ENCODE assay signal across 21 cellular contexts in the genomic region with DNA sequence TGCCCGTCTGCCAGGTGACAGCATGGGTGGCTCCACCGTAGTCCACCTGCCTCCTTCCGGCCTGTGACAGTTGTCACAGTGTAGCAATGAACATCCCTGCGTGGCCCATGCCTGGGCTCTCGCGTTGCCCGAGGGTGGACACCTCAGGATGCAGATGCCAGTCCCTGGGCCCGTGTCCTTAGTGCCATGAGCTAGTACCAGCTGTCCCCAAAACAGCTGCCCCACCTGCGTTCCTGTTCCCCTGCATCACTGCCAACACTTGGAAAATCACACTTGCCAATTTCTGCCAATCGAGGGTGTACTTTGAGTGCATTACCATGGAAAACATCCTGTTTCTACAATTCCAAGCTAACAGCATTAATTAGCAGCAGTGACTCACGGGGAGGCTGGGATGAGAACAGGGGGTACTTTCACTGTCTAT. TPM values are rescaled to one million over a fixed set of nuclear protein-coding genes. Genes with fewer than 3 reads are reported as not detected.
DNase-seq lines count a peak whose midpoint lies in the region; ATAC-seq lines count a peak whose summit lies in the region.
"Had no signal": no experiment of that assay in that cellular context is flagged by ENCODE, and none has a peak within 500 bp of the region (broad histone marks: within the 10 kb centered on the region; RNA-seq: fewer than 3 reads in every experiment).

No MANE protein-coding gene starts in this region.

- no peaks in the 10 kb centered on the region for H3F3A ChIP-seq in GM23248 (ENCODE audit: insufficient read depth)

- H2BK12ac ChIP-seq in mesenchymal stem cell (ENCODE audit: low read length in 2 of 2): no peak overlapping the region

- H2AK5ac ChIP-seq in mesenchymal stem cell (ENCODE audit: low read length, severe bottlenecking): no peak overlapping the region

- no peak overlapping the region for H3K4ac ChIP-seq in mesenchymal stem cell (ENCODE audit: low read depth in 1 of 2, low read length in 2 of 2)

- no peak overlapping the region for H2BK5ac ChIP-seq in mesenchymal stem cell (ENCODE audit: low read depth, low read length, poor library complexity, severe bottlenecking)

- H3K36me3 ChIP-seq in GM23248 (ENCODE audit: low read depth): no peaks in the 10 kb centered on the region; the same call in 1 of the 2 replicates
- peaks cover 62 to 73% of the 10 kb centered on the region in 2 experiments for H3K36me3 ChIP-seq in mesenchymal stem cell (ENCODE audit: control insufficient read depth in 1 of 2, insufficient read depth in 2 of 2, low read depth in 1 of 2, low read length in 2 of 2)

- H4K20me1 ChIP-seq in GM23248 (ENCODE audit: insufficient read depth): no peaks in the 10 kb centered on the region

- 0 out of 2 replicates have a peak, but pooled peaks cover 8% of the 10 kb centered on the region for H3K4me1 ChIP-seq in GM23248 (ENCODE audit: insufficient read depth)
- H3K4me1 ChIP-seq in mesenchymal stem cell (ENCODE audit: control insufficient read depth, insufficient read depth, low read depth, low read length): peaks cover 16% of the 10 kb centered on the region

- no peak overlapping the region for H4K8ac ChIP-seq in mesenchymal stem cell (ENCODE audit: low read length)

- WGBS in GM23248 (ENCODE audit: low coverage in 1 of 2, low lambda C conversion rate in 2 of 2, missing lambda C conversion rate in 2 of 2), 2 experiments: 67 to 68% methylated on average over 11 of the region's 11 CpGs
- 86% methylated on average over 10 of the region's 11 CpGs for WGBS in mesenchymal stem cell

- no peaks in the 10 kb centered on the region for H3K27me3 ChIP-seq in GM23248 (replicated peaks; ENCODE audit: insufficient read depth)
- no peaks in the 10 kb centered on the region for H3K27me3 ChIP-seq in mesenchymal stem cell (ENCODE audit: control insufficient read depth in 1 of 2, insufficient read depth in 1 of 2, low read length in 2 of 2)
- H3K27me3 ChIP-seq: right atrium auricular region, stomach had no signal

- H3K27ac ChIP-seq in GM23248 (no peak overlapping the region), cingulate gyrus (ENCODE audit: low read depth, low read length) (peak overlapping the region; percentile 76), mesenchymal stem cell (ENCODE audit: low read length, poor library complexity, severe bottlenecking) (no peak overlapping the region)
- H3K27ac ChIP-seq: KMS-11 had no signal

- in situ Hi-C loops in GM23248 (cut with MboI): no loop called here

- H2BK15ac ChIP-seq in mesenchymal stem cell (ENCODE audit: low read depth, poor library complexity, severe bottlenecking): no peak overlapping the region

- peaks cover 48% of the 10 kb centered on the region for H3K79me1 ChIP-seq in mesenchymal stem cell (replicated peaks; ENCODE audit: low read length, poor library complexity, severe bottlenecking)

- DNase-seq in AG08395 (ENCODE audit: low spot score) (peak; percentile 27), GM23248 (peak; percentile 14), mesenchymal stem cell (peak; percentile 48), ureter (ENCODE audit: low spot score) (no peak), cerebellar cortex (ENCODE audit: low spot score) (no peak), EL (no peak)
- DNase-seq: activated CD4-positive, alpha-beta T cell treated with anti-CD3 and anti-CD28 coated beads for 1 hour; activated CD8-positive, alpha-beta memory T cell treated with anti-CD3 and anti-CD28 coated beads, Interleukin-2, amount 10 ng/mL, durations not matched to agents 7 days and 5 days; activated gamma-delta T cell; amniotic stem cell; cerebellar nuclear complex; endodermal cell; HCEC 1CT; NCI-H1105; NCI-H2107; NCI-H526 treated with DMSO at 0.1 percent for 48 hours; stomach had no signal

- 0 out of 2 replicates have a peak, but pooled peaks cover 8% of the 10 kb centered on the region for H3K79me2 ChIP-seq in GM23248 (ENCODE audit: insufficient read depth)

- H3K4me2 ChIP-seq in GM23248 (ENCODE audit: unreplicated experiment) (no peak overlapping the region), mesenchymal stem cell (ENCODE audit: low read length, poor library complexity, severe bottlenecking) (no peak overlapping the region)
- H3K4me2 ChIP-seq: KMS-11 had no signal

- H4K91ac ChIP-seq in mesenchymal stem cell (ENCODE audit: low read length): peak overlapping the region; percentile 9

- H3K18ac ChIP-seq in mesenchymal stem cell (ENCODE audit: low read depth in 1 of 2, low read length in 2 of 2): no peak overlapping the region

- no peak for ATAC-seq in HG03342 (IDR thresholded peaks at IDR 0.05; ENCODE audit: unreplicated experiment)
- ATAC-seq: activated CD8-positive, alpha-beta memory T cell treated with anti-CD3 and anti-CD28 coated beads, Interleukin-2, amount 10 ng/mL, durations not matched to agents 7 days and 5 days had no signal

- H3K9me3 ChIP-seq in GM23248 (ENCODE audit: low read depth) (no peaks in the 10 kb centered on the region), mesenchymal stem cell (ENCODE audit: control insufficient read depth, low read length) (no peaks in the 10 kb centered on the region)
- H3K9me3 ChIP-seq: right atrium auricular region, stomach had no signal

- H3K23ac ChIP-seq in mesenchymal stem cell (ENCODE audit: low read length in 2 of 2): no peak overlapping the region

- H3K14ac ChIP-seq in mesenchymal stem cell (ENCODE audit: low read length in 2 of 2): no peak overlapping the region

- H3K9ac ChIP-seq in GM23248 (no peak overlapping the region), mesenchymal stem cell (ENCODE audit: low read length) (no peak overlapping the region)
- H3K9ac ChIP-seq: KMS-11 had no signal

- no peaks in the 10 kb centered on the region for H3K9me2 ChIP-seq in GM23248 (ENCODE audit: insufficient read depth)

- H2AFZ ChIP-seq in GM23248 (no peak overlapping the region), mesenchymal stem cell (ENCODE audit: low read depth, low read length) (no peak overlapping the region)

- H3K4me3 ChIP-seq in GM23248 (no peak overlapping the region), mesenchymal stem cell (ENCODE audit: insufficient read depth in 1 of 2, low read depth in 1 of 2, low read length in 2 of 2) (no peak overlapping the region)
- H3K4me3 ChIP-seq: right atrium auricular region, stomach had no signal

- H2BK120ac ChIP-seq in mesenchymal stem cell (ENCODE audit: low read depth, low read length): no peak overlapping the region

RNA-seq across cellular contexts. Expression of a gene that starts 9.0 kb away (rescaled TPM):
- total RNA-seq in GM23248 (2014; rRNA removed; shearing (Covaris generic)): 0.89 and 5.1 TPM in 2 replicates
- 6.3 and 9.2 TPM in 2 replicates for polyA plus RNA-seq in GM23248 (2016; fragmentation: Nextera tagmentation; extraction: Ambion mirVana)
- 3.7 TPM for polyA plus RNA-seq in mesenchymal stem cell (2013, experiment 1 of 2)
- polyA plus RNA-seq in mesenchymal stem cell (2013, experiment 2 of 2): 3.9 TPM
- 4.2 TPM for total RNA-seq in ureter

RNA-seq across cellular contexts. Expression of a gene that starts 57.4 kb away (rescaled TPM):
- total RNA-seq in GM23248 (2014; rRNA removed; shearing (Covaris generic)): 31.0 and 46.8 TPM in 2 replicates
- polyA plus RNA-seq in GM23248 (2016; fragmentation: Nextera tagmentation; extraction: Ambion mirVana): 17.5 and 19.3 TPM in 2 replicates
- polyA plus RNA-seq in mesenchymal stem cell (2013, experiment 1 of 2): 14.6 TPM
- 15.2 TPM for polyA plus RNA-seq in mesenchymal stem cell (2013, experiment 2 of 2)
- total RNA-seq in ureter: 52.1 TPM

Comparison
In these comparisons a context has a peak if more than half of its experiments do, and no peak if none do; other contexts are left out.
1. DNase-seq: peak in AG08395 (single experiment), GM23248 (single experiment) and mesenchymal stem cell (single experiment); none in ureter (single experiment), cerebellar cortex (single experiment) and EL (single experiment).